In the genomic region with DNA sequence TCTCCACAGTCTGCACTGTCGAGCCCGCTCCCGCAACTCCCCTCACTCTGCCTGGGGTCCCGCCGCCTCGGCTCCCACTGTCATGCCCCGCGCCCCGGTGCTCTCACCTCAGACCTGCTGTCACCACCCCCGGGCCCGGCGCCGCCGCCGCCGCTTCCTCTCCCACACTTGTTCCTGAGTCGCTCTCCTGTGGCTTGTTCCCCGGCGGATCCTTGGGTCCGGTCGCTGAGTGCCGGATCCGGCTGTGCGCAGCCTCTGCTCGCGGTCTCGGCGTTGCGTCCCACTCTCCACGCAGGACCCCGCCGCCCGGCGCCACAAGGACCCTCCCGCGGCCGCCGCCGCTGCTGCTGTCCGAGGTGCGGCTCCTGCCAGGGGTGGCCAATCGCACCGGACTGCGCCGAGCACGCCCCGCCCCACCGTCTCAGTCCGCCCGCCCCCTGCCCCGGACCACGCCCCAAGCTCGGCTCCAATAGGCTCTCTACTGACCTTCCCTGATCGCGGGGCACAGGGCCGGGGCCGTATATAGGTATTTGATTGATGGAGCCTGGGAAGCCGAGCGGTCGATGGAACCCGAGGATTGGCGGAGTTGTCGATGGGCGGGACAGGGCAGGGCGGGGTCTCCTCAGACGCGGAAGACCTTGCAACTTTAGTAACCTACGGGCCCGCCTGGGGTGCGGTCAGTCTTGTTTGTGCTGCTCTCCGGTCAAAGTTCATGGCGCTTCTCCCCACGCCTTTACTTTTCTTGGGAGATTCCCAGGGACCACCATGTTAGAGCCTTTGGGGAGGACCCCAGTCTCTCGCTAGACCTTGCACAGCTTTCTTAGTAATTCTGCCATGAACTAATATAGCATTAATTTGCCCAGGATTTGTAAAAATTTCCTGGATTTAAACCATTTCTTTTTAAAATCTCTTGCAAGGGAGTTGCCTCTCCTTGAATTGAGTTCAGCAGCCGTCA, we compare ENCODE assay signal across 1 cellular context.
TF ChIP-seq lines count a peak whose summit lies in the region.

Gene TAOK3, minus strand, starts transcription at position 367 of the 955 bp plus-strand sequence. CDS start 117,340 bp downstream, outside the sequence.

TF ChIP-seq in K562, 482 proteins besides CTCF, POLR2A, EP300 and RAD21 (continued from another document and continues in another):
- TF ChIP-seq, protein P1, sequence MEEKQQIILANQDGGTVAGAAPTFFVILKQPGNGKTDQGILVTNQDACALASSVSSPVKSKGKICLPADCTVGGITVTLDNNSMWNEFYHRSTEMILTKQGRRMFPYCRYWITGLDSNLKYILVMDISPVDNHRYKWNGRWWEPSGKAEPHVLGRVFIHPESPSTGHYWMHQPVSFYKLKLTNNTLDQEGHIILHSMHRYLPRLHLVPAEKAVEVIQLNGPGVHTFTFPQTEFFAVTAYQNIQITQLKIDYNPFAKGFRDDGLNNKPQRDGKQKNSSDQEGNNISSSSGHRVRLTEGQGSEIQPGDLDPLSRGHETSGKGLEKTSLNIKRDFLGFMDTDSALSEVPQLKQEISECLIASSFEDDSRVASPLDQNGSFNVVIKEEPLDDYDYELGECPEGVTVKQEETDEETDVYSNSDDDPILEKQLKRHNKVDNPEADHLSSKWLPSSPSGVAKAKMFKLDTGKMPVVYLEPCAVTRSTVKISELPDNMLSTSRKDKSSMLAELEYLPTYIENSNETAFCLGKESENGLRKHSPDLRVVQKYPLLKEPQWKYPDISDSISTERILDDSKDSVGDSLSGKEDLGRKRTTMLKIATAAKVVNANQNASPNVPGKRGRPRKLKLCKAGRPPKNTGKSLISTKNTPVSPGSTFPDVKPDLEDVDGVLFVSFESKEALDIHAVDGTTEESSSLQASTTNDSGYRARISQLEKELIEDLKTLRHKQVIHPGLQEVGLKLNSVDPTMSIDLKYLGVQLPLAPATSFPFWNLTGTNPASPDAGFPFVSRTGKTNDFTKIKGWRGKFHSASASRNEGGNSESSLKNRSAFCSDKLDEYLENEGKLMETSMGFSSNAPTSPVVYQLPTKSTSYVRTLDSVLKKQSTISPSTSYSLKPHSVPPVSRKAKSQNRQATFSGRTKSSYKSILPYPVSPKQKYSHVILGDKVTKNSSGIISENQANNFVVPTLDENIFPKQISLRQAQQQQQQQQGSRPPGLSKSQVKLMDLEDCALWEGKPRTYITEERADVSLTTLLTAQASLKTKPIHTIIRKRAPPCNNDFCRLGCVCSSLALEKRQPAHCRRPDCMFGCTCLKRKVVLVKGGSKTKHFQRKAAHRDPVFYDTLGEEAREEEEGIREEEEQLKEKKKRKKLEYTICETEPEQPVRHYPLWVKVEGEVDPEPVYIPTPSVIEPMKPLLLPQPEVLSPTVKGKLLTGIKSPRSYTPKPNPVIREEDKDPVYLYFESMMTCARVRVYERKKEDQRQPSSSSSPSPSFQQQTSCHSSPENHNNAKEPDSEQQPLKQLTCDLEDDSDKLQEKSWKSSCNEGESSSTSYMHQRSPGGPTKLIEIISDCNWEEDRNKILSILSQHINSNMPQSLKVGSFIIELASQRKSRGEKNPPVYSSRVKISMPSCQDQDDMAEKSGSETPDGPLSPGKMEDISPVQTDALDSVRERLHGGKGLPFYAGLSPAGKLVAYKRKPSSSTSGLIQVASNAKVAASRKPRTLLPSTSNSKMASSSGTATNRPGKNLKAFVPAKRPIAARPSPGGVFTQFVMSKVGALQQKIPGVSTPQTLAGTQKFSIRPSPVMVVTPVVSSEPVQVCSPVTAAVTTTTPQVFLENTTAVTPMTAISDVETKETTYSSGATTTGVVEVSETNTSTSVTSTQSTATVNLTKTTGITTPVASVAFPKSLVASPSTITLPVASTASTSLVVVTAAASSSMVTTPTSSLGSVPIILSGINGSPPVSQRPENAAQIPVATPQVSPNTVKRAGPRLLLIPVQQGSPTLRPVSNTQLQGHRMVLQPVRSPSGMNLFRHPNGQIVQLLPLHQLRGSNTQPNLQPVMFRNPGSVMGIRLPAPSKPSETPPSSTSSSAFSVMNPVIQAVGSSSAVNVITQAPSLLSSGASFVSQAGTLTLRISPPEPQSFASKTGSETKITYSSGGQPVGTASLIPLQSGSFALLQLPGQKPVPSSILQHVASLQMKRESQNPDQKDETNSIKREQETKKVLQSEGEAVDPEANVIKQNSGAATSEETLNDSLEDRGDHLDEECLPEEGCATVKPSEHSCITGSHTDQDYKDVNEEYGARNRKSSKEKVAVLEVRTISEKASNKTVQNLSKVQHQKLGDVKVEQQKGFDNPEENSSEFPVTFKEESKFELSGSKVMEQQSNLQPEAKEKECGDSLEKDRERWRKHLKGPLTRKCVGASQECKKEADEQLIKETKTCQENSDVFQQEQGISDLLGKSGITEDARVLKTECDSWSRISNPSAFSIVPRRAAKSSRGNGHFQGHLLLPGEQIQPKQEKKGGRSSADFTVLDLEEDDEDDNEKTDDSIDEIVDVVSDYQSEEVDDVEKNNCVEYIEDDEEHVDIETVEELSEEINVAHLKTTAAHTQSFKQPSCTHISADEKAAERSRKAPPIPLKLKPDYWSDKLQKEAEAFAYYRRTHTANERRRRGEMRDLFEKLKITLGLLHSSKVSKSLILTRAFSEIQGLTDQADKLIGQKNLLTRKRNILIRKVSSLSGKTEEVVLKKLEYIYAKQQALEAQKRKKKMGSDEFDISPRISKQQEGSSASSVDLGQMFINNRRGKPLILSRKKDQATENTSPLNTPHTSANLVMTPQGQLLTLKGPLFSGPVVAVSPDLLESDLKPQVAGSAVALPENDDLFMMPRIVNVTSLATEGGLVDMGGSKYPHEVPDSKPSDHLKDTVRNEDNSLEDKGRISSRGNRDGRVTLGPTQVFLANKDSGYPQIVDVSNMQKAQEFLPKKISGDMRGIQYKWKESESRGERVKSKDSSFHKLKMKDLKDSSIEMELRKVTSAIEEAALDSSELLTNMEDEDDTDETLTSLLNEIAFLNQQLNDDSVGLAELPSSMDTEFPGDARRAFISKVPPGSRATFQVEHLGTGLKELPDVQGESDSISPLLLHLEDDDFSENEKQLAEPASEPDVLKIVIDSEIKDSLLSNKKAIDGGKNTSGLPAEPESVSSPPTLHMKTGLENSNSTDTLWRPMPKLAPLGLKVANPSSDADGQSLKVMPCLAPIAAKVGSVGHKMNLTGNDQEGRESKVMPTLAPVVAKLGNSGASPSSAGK (IDR thresholded peaks at IDR 0.05), result no peak
- TF ChIP-seq YBX1 (IDR thresholded peaks at IDR 0.05) (no peak), ZFP1 (CRISPR knock-in tag; IDR thresholded peaks at IDR 0.05) (no peak), ZBTB17 (CRISPR knock-in tag; IDR thresholded peaks at IDR 0.05) (peak; percentile 99), ZNF589 (CRISPR knock-in tag; IDR thresholded peaks at IDR 0.05; ENCODE audit: low read depth) (peak; percentile 55; the same call in 1 of the 2 replicates), HIVEP1 (CRISPR knock-in tag; IDR thresholded peaks at IDR 0.05) (no peak), POLR2AphosphoS2 (IDR thresholded peaks at IDR 0.05; ENCODE audit: low read length) (peak; percentile 84; the same call in 1 of the 2 replicates), CHD4 (IDR thresholded peaks at IDR 0.05; ENCODE audit: insufficient read depth, insufficient replicate concordance, low read depth, low read length, poor library complexity, severe bottlenecking) (no peak), ZNF124 (CRISPR knock-in tag; IDR thresholded peaks at IDR 0.05) (no peak), COPS2 (conservative IDR thresholded peaks at IDR 0.05) (no peak), ZNF75A (CRISPR knock-in tag; IDR thresholded peaks at IDR 0.05) (no peak), NR2C1 (IDR thresholded peaks at IDR 0.05) (peak; percentile 93), NR2C1 (tag; IDR thresholded peaks at IDR 0.05) (peak; percentile 96), FOXJ2 (tag; IDR thresholded peaks at IDR 0.05) (no peak), RBM39 (optimal IDR thresholded peaks at IDR 0.05; ENCODE audit: low read depth, low read length) (no peak), ZNF184 (CRISPR knock-in tag; IDR thresholded peaks at IDR 0.05) (no peak), ZNF707 (CRISPR knock-in tag; conservative IDR thresholded peaks at IDR 0.05) (no peak), ZC3H11A (IDR thresholded peaks at IDR 0.05; ENCODE audit: low read depth, low read length) (no peak), ARID1B (IDR thresholded peaks at IDR 0.05) (no peak), PCBP1 (IDR thresholded peaks at IDR 0.05; ENCODE audit: low read depth, low read length, poor library complexity, severe bottlenecking) (peak; percentile 80), HBP1 (CRISPR knock-in tag; IDR thresholded peaks at IDR 0.05) (no peak), ZNF282 (CRISPR knock-in tag; IDR thresholded peaks at IDR 0.05) (no peak), KDM2B (CRISPR knock-in tag; IDR thresholded peaks at IDR 0.05) (peak; percentile 90; the same call in 1 of the 2 replicates), GTF2E2 (tag; IDR thresholded peaks at IDR 0.05) (peak; percentile 45; the same call in 1 of the 2 replicates), SREBF1 (IDR thresholded peaks at IDR 0.05; ENCODE audit: borderline replicate concordance, low read depth, low read length) (no peak), HMBOX1 (IDR thresholded peaks at IDR 0.05) (no peak), ZNF354B (CRISPR knock-in tag; IDR thresholded peaks at IDR 0.05) (no peak), PREB (CRISPR knock-in tag; IDR thresholded peaks at IDR 0.05) (no peak), SAFB2 (IDR thresholded peaks at IDR 0.05; ENCODE audit: borderline replicate concordance, low read depth, low read length, severe bottlenecking) (no peak), CSDE1 (IDR thresholded peaks at IDR 0.05) (no peak), SOX6 (IDR thresholded peaks at IDR 0.05) (no peak; the same call in 1 of the 2 replicates)
- TF ChIP-seq, protein P2, sequence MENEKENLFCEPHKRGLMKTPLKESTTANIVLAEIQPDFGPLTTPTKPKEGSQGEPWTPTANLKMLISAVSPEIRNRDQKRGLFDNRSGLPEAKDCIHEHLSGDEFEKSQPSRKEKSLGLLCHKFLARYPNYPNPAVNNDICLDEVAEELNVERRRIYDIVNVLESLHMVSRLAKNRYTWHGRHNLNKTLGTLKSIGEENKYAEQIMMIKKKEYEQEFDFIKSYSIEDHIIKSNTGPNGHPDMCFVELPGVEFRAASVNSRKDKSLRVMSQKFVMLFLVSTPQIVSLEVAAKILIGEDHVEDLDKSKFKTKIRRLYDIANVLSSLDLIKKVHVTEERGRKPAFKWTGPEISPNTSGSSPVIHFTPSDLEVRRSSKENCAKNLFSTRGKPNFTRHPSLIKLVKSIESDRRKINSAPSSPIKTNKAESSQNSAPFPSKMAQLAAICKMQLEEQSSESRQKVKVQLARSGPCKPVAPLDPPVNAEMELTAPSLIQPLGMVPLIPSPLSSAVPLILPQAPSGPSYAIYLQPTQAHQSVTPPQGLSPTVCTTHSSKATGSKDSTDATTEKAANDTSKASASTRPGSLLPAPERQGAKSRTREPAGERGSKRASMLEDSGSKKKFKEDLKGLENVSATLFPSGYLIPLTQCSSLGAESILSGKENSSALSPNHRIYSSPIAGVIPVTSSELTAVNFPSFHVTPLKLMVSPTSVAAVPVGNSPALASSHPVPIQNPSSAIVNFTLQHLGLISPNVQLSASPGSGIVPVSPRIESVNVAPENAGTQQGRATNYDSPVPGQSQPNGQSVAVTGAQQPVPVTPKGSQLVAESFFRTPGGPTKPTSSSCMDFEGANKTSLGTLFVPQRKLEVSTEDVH (IDR thresholded peaks at IDR 0.05; ENCODE audit: low read depth, partially characterized antibody), result no peak
- TF ChIP-seq, protein P3, sequence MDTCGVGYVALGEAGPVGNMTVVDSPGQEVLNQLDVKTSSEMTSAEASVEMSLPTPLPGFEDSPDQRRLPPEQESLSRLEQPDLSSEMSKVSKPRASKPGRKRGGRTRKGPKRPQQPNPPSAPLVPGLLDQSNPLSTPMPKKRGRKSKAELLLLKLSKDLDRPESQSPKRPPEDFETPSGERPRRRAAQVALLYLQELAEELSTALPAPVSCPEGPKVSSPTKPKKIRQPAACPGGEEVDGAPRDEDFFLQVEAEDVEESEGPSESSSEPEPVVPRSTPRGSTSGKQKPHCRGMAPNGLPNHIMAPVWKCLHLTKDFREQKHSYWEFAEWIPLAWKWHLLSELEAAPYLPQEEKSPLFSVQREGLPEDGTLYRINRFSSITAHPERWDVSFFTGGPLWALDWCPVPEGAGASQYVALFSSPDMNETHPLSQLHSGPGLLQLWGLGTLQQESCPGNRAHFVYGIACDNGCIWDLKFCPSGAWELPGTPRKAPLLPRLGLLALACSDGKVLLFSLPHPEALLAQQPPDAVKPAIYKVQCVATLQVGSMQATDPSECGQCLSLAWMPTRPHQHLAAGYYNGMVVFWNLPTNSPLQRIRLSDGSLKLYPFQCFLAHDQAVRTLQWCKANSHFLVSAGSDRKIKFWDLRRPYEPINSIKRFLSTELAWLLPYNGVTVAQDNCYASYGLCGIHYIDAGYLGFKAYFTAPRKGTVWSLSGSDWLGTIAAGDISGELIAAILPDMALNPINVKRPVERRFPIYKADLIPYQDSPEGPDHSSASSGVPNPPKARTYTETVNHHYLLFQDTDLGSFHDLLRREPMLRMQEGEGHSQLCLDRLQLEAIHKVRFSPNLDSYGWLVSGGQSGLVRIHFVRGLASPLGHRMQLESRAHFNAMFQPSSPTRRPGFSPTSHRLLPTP (IDR thresholded peaks at IDR 0.05; ENCODE audit: borderline replicate concordance, extremely low read depth, insufficient read length), result no peak
